Comparison of ENCODE assay signal across 1 cellular context in the genomic region with DNA sequence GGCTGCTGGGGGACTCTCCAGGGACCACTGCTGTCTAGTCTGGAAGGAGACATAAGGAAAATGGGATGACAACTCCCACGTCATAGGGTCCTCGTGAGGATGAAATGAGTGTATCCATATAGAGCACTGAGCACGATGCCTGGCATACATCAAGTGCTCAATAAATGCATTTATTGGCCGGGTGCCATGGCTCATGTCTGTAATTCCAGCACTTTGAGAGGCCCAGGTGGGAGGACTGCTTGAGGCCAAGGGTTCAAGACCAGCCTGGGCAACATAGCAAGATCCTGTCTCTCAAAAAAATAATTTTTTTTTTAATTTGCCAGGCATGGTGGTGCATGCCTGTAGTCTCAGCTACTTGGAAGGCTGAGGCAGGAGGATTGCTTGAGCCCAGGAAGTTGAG.
TF ChIP-seq lines count a peak whose summit lies in the region.

No MANE protein-coding gene starts in this region.

TF ChIP-seq in IMR-90, 13 proteins besides CTCF, POLR2A, EP300 and RAD21:
- no peak for TF ChIP-seq CHD1 (IDR thresholded peaks at IDR 0.05; ENCODE audit: low read depth, low read length)
- no peak for TF ChIP-seq RFX5 (IDR thresholded peaks at IDR 0.05; ENCODE audit: low read depth, low read length)
